In the genomic region with DNA sequence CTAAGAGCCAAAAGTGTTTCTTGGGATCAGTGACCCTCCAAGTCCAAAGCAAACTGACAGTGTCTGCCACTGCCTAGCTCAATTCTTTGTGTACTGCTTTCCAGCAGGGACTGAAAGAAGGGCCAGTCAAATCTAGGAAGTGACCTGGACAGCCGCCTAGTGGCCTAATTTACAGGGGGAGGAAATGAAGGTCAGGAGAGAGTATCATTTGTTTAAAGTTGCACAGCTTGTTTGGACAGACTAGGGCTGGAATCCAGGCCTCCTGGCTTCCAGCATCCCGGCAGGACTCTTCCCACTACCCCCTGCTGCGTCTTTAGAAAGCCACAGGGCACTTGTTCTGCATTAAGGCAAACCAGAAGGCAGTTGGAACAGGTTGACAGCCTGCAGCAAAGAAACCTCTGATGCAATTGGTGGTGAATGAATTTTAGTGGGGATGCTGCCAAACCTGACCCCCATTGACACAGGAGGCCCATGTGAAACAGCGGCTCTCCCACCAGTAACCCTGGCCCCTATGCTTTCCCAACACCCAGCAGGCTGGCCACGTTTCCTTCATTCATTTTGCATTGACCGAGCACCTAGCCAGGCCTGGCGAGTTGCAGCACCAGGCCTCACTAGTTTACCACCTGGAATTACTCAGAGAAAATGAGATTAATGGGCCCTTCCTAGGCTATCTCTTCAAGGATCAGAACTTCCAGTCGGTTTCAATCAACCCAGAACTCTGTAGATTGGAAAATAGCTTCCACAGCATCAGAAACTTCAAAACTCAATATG, we compare ENCODE assay signal across 1 cellular context.
A peak's percentile ranks its signal among the peaks of the same experiment; 100 is the strongest.
TF ChIP-seq lines count a peak whose summit lies in the region.

No MANE protein-coding gene starts in this region.

TF ChIP-seq in IMR-90, 13 proteins besides CTCF, POLR2A, EP300 and RAD21:
- TF ChIP-seq, protein P1, sequence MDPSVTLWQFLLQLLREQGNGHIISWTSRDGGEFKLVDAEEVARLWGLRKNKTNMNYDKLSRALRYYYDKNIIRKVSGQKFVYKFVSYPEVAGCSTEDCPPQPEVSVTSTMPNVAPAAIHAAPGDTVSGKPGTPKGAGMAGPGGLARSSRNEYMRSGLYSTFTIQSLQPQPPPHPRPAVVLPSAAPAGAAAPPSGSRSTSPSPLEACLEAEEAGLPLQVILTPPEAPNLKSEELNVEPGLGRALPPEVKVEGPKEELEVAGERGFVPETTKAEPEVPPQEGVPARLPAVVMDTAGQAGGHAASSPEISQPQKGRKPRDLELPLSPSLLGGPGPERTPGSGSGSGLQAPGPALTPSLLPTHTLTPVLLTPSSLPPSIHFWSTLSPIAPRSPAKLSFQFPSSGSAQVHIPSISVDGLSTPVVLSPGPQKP (IDR thresholded peaks at IDR 0.05; ENCODE audit: borderline replicate concordance, low read depth, low read length): no peak
- TF ChIP-seq SMC3 (IDR thresholded peaks at IDR 0.05; ENCODE audit: low read depth, low read length): peak; percentile 38
